In genomic region chr7:108525985-108526767, GRCh38 we compare ENCODE assay signal across 1 cellular context.
TF ChIP-seq lines count a peak whose summit lies in the region.

A gene with protein sequence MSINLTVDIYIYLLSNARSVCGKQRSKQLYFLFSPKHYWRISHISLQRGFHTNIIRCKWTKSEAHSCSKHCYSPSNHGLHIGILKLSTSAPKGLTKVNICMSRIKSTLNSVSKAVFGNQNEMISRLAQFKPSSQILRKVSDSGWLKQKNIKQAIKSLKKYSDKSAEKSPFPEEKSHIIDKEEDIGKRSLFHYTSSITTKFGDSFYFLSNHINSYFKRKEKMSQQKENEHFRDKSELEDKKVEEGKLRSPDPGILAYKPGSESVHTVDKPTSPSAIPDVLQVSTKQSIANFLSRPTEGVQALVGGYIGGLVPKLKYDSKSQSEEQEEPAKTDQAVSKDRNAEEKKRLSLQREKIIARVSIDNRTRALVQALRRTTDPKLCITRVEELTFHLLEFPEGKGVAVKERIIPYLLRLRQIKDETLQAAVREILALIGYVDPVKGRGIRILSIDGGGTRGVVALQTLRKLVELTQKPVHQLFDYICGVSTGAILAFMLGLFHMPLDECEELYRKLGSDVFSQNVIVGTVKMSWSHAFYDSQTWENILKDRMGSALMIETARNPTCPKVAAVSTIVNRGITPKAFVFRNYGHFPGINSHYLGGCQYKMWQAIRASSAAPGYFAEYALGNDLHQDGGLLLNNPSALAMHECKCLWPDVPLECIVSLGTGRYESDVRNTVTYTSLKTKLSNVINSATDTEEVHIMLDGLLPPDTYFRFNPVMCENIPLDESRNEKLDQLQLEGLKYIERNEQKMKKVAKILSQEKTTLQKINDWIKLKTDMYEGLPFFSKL (minus strand): TSS chr7:108526135. CDS start chr7:108515491, 10,644 bp downstream.

TF ChIP-seq in GM12878, 131 proteins besides CTCF, POLR2A, EP300 and RAD21 (continued from another document and continues in another):
- no peak for TF ChIP-seq ZBTB11 (CRISPR knock-in tag; IDR thresholded peaks at IDR 0.05)
- no peak for TF ChIP-seq MYB (IDR thresholded peaks at IDR 0.05; ENCODE audit: borderline replicate concordance, low read depth, low read length)
- TF ChIP-seq, protein P1, sequence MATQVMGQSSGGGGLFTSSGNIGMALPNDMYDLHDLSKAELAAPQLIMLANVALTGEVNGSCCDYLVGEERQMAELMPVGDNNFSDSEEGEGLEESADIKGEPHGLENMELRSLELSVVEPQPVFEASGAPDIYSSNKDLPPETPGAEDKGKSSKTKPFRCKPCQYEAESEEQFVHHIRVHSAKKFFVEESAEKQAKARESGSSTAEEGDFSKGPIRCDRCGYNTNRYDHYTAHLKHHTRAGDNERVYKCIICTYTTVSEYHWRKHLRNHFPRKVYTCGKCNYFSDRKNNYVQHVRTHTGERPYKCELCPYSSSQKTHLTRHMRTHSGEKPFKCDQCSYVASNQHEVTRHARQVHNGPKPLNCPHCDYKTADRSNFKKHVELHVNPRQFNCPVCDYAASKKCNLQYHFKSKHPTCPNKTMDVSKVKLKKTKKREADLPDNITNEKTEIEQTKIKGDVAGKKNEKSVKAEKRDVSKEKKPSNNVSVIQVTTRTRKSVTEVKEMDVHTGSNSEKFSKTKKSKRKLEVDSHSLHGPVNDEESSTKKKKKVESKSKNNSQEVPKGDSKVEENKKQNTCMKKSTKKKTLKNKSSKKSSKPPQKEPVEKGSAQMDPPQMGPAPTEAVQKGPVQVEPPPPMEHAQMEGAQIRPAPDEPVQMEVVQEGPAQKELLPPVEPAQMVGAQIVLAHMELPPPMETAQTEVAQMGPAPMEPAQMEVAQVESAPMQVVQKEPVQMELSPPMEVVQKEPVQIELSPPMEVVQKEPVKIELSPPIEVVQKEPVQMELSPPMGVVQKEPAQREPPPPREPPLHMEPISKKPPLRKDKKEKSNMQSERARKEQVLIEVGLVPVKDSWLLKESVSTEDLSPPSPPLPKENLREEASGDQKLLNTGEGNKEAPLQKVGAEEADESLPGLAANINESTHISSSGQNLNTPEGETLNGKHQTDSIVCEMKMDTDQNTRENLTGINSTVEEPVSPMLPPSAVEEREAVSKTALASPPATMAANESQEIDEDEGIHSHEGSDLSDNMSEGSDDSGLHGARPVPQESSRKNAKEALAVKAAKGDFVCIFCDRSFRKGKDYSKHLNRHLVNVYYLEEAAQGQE (IDR thresholded peaks at IDR 0.05; ENCODE audit: low read depth, low read length): no peak
- peak; percentile 99 for TF ChIP-seq PAX8 (IDR thresholded peaks at IDR 0.05)
- TF ChIP-seq MTA3 (IDR thresholded peaks at IDR 0.05; ENCODE audit: borderline replicate concordance, low read length): no peak
- TF ChIP-seq CREM (IDR thresholded peaks at IDR 0.05; ENCODE audit: low read depth): peak; percentile 92
- peak; percentile 68; the same call in 1 of the 2 replicates for TF ChIP-seq SMAD5 (IDR thresholded peaks at IDR 0.05; ENCODE audit: low read depth)
- no peak for TF ChIP-seq SREBF2 (IDR thresholded peaks at IDR 0.05; ENCODE audit: low read length)
- no peak for TF ChIP-seq FOS (IDR thresholded peaks at IDR 0.05; ENCODE audit: borderline replicate concordance, extremely low read depth, insufficient read length)
- no peak for TF ChIP-seq NR2F1 (conservative IDR thresholded peaks at IDR 0.05)
- no peak for TF ChIP-seq KAT2A (conservative IDR thresholded peaks at IDR 0.05; ENCODE audit: control insufficient read depth, low read depth, low read length)
- no peak for TF ChIP-seq BCL11A (IDR thresholded peaks at IDR 0.05; ENCODE audit: low read depth, low read length)
- no peak for TF ChIP-seq HSF1 (IDR thresholded peaks at IDR 0.05; ENCODE audit: low read depth, low read length)
- TF ChIP-seq, protein P2, sequence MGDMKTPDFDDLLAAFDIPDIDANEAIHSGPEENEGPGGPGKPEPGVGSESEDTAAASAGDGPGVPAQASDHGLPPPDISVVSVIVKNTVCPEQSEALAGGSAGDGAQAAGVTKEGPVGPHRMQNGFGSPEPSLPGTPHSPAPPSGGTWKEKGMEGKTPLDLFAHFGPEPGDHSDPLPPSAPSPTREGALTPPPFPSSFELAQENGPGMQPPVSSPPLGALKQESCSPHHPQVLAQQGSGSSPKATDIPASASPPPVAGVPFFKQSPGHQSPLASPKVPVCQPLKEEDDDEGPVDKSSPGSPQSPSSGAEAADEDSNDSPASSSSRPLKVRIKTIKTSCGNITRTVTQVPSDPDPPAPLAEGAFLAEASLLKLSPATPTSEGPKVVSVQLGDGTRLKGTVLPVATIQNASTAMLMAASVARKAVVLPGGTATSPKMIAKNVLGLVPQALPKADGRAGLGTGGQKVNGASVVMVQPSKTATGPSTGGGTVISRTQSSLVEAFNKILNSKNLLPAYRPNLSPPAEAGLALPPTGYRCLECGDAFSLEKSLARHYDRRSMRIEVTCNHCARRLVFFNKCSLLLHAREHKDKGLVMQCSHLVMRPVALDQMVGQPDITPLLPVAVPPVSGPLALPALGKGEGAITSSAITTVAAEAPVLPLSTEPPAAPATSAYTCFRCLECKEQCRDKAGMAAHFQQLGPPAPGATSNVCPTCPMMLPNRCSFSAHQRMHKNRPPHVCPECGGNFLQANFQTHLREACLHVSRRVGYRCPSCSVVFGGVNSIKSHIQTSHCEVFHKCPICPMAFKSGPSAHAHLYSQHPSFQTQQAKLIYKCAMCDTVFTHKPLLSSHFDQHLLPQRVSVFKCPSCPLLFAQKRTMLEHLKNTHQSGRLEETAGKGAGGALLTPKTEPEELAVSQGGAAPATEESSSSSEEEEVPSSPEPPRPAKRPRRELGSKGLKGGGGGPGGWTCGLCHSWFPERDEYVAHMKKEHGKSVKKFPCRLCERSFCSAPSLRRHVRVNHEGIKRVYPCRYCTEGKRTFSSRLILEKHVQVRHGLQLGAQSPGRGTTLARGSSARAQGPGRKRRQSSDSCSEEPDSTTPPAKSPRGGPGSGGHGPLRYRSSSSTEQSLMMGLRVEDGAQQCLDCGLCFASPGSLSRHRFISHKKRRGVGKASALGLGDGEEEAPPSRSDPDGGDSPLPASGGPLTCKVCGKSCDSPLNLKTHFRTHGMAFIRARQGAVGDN (IDR thresholded peaks at IDR 0.05): peak; percentile 31; the same call in 1 of the 2 replicates
- TF ChIP-seq SMC3 (IDR thresholded peaks at IDR 0.05; ENCODE audit: borderline replicate concordance, low read length): no peak
- peak; percentile 97 for TF ChIP-seq PKNOX1 (IDR thresholded peaks at IDR 0.05)
- TF ChIP-seq DPF2 (IDR thresholded peaks at IDR 0.05): peak; percentile 72; the same call in 1 of the 2 replicates
- TF ChIP-seq HDGF (IDR thresholded peaks at IDR 0.05): peak; percentile 99
- TF ChIP-seq JUND (IDR thresholded peaks at IDR 0.05; ENCODE audit: low read depth, low read length): no peak
- TF ChIP-seq, protein P3, sequence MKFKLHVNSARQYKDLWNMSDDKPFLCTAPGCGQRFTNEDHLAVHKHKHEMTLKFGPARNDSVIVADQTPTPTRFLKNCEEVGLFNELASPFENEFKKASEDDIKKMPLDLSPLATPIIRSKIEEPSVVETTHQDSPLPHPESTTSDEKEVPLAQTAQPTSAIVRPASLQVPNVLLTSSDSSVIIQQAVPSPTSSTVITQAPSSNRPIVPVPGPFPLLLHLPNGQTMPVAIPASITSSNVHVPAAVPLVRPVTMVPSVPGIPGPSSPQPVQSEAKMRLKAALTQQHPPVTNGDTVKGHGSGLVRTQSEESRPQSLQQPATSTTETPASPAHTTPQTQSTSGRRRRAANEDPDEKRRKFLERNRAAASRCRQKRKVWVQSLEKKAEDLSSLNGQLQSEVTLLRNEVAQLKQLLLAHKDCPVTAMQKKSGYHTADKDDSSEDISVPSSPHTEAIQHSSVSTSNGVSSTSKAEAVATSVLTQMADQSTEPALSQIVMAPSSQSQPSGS (IDR thresholded peaks at IDR 0.05; ENCODE audit: low read length): no peak
- TF ChIP-seq IKZF1 (conservative IDR thresholded peaks at IDR 0.05): peak; percentile 75; the same call in 1 of the 2 replicates
- TF ChIP-seq MEF2B (IDR thresholded peaks at IDR 0.05; ENCODE audit: partially characterized antibody, poor library complexity, severe bottlenecking): peak; percentile 18
- TF ChIP-seq NBN (IDR thresholded peaks at IDR 0.05): peak; percentile 88; the same call in 1 of the 2 replicates
- peak; percentile 69 for TF ChIP-seq TBL1XR1 (IDR thresholded peaks at IDR 0.05; ENCODE audit: low read depth, low read length)
- TF ChIP-seq, protein P4, sequence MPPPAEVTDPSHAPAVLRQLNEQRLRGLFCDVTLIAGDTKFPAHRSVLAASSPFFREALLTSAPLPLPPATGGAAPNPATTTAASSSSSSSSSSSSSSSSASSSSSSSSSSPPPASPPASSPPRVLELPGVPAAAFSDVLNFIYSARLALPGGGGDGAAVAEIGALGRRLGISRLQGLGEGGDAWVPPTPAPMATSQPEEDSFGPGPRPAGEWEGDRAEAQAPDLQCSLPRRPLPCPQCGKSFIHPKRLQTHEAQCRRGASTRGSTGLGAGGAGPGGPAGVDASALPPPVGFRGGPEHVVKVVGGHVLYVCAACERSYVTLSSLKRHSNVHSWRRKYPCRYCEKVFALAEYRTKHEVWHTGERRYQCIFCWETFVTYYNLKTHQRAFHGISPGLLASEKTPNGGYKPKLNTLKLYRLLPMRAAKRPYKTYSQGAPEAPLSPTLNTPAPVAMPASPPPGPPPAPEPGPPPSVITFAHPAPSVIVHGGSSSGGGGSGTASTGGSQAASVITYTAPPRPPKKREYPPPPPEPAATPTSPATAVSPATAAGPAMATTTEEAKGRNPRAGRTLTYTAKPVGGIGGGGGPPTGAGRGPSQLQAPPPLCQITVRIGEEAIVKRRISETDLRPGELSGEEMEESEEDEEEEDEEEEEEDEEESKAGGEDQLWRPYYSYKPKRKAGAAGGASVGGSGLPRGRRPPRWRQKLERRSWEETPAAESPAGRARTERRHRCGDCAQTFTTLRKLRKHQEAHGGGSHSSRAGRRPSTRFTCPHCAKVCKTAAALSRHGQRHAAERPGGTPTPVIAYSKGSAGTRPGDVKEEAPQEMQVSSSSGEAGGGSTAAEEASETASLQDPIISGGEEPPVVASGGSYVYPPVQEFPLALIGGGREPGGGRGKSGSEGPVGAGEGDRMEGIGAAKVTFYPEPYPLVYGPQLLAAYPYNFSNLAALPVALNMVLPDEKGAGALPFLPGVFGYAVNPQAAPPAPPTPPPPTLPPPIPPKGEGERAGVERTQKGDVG (CRISPR knock-in tag; IDR thresholded peaks at IDR 0.05): no peak
- TF ChIP-seq TCF12 (IDR thresholded peaks at IDR 0.05; ENCODE audit: low read depth, low read length): peak; percentile 31; the same call in 1 of the 2 replicates
- peak; percentile 31; the same call in 1 of the 2 replicates for TF ChIP-seq TAF1 (IDR thresholded peaks at IDR 0.05; ENCODE audit: borderline replicate concordance, low read depth, low read length)
- no peak for TF ChIP-seq RBBP5 (conservative IDR thresholded peaks at IDR 0.05)
- no peak; the same call in 1 of the 2 replicates for TF ChIP-seq SMARCA5 (IDR thresholded peaks at IDR 0.05)
- no peak for TF ChIP-seq SUPT20H (IDR thresholded peaks at IDR 0.05; ENCODE audit: borderline replicate concordance, control insufficient read depth, low read depth, low read length)
- TF ChIP-seq RCOR1 (conservative IDR thresholded peaks at IDR 0.05; ENCODE audit: low read depth, low read length): peak; percentile 85; the same call in 1 of the 2 replicates
- TF ChIP-seq, protein P5, sequence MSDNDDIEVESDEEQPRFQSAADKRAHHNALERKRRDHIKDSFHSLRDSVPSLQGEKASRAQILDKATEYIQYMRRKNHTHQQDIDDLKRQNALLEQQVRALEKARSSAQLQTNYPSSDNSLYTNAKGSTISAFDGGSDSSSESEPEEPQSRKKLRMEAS (IDR thresholded peaks at IDR 0.05; ENCODE audit: low read depth, low read length): peak; percentile 74; the same call in 1 of the 2 replicates
- TF ChIP-seq POLR2AphosphoS5 (IDR thresholded peaks at IDR 0.05; ENCODE audit: low read length): peak; percentile 86
- TF ChIP-seq ZNF24 (IDR thresholded peaks at IDR 0.05): no peak
- TF ChIP-seq, protein P6, sequence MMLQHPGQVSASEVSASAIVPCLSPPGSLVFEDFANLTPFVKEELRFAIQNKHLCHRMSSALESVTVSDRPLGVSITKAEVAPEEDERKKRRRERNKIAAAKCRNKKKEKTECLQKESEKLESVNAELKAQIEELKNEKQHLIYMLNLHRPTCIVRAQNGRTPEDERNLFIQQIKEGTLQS (IDR thresholded peaks at IDR 0.05; ENCODE audit: borderline replicate concordance, extremely low read depth, low read depth, low read length): no peak
- no peak for TF ChIP-seq ASH2L (IDR thresholded peaks at IDR 0.05; ENCODE audit: borderline replicate concordance, low read depth)
